In the genomic region with DNA sequence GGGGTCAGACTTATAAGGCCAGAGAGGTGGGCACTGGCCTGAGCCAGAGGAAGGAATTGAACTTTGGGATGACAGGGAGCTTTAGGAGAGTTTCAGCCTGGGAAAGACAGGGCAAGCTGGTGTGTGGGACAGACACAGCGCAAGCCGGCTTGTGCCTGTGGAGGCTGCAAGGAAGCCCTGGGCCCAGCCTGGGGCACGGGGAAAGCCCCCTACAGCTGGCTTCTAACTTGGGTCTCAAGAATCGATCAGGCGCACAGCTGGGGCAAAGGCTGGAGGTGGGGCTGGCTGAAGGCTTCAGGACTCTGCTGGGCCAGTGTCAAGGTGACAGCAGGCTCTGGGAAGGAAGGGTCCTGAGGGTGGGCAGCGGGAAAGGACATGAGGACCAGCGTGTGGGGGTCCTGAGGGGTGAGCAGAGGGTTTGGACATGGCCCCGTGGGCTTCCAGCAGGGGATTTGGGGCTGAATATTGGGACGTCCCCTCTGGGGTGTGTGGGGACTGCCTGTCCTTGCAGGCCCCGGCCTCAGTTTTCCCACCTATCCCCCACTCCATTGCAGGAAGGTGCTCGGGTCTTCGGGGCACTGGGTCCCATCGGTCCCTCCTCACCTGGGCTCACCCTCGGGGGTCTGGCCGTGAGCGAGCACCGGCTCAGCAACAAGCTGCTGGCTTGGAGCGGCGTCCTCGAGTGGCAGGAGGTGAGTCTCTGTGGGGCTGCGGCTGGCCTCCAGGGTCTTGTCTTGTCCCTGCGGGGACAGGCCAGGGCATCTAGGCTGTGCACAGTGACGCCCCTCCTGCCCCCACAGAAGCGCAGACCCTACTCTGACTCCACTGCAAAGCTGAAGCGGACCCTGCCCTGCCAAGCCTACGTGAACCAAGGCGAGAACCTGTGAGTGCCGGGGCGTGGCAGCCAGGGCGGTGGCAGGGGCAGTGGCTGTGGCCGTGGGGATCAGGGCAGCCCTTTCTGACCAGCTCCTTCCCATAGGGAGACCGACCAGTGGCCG, we compare ENCODE assay signal across 1 cellular context.
TF ChIP-seq lines count a peak whose summit lies in the region.

No MANE protein-coding gene starts in this region.

TF ChIP-seq in A549, 52 proteins besides CTCF, POLR2A, EP300 and RAD21:
- TF ChIP-seq SREBF2 (IDR thresholded peaks at IDR 0.05) = no peak
- peak in 1 of 2 experiments; percentile 8; a peak in 2 of 5 replicates for TF ChIP-seq JUN (IDR thresholded peaks at IDR 0.05)
- 0 out of 2 replicates have a peak, but pooled peaks have one; percentile 12 for TF ChIP-seq POLR2AphosphoS2 (conservative IDR thresholded peaks at IDR 0.05; ENCODE audit: low read length)
- TF ChIP-seq KDM5A (IDR thresholded peaks at IDR 0.05) = no peak
- TF ChIP-seq PHF8 (IDR thresholded peaks at IDR 0.05; ENCODE audit: borderline replicate concordance, low read depth) = no peak
- TF ChIP-seq, protein P1, sequence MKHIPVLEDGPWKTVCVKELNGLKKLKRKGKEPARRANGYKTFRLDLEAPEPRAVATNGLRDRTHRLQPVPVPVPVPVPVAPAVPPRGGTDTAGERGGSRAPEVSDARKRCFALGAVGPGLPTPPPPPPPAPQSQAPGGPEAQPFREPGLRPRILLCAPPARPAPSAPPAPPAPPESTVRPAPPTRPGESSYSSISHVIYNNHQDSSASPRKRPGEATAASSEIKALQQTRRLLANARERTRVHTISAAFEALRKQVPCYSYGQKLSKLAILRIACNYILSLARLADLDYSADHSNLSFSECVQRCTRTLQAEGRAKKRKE (CRISPR knock-in tag; IDR thresholded peaks at IDR 0.05; ENCODE audit: low read depth) = no peak
- no peak for TF ChIP-seq CHD4 (IDR thresholded peaks at IDR 0.05; ENCODE audit: borderline replicate concordance)
- no peak for TF ChIP-seq ZNF302 (CRISPR knock-in tag; IDR thresholded peaks at IDR 0.05)
- TF ChIP-seq NR3C1 (IDR thresholded peaks at IDR 0.05) = no peak
- TF ChIP-seq CHD2 (IDR thresholded peaks at IDR 0.05; ENCODE audit: low read length, partially characterized antibody) = no peak
- no peak for TF ChIP-seq ZFP36 (IDR thresholded peaks at IDR 0.05; ENCODE audit: borderline replicate concordance, partially characterized antibody)
- TF ChIP-seq, protein P2, sequence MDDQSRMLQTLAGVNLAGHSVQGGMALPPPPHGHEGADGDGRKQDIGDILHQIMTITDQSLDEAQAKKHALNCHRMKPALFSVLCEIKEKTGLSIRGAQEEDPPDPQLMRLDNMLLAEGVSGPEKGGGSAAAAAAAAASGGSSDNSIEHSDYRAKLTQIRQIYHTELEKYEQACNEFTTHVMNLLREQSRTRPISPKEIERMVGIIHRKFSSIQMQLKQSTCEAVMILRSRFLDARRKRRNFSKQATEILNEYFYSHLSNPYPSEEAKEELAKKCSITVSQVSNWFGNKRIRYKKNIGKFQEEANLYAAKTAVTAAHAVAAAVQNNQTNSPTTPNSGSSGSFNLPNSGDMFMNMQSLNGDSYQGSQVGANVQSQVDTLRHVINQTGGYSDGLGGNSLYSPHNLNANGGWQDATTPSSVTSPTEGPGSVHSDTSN (IDR thresholded peaks at IDR 0.05) = 0 out of 2 replicates have a peak, but pooled peaks have one; percentile 56
